ENCODE assay signal across 10 cellular contexts in the genomic region with DNA sequence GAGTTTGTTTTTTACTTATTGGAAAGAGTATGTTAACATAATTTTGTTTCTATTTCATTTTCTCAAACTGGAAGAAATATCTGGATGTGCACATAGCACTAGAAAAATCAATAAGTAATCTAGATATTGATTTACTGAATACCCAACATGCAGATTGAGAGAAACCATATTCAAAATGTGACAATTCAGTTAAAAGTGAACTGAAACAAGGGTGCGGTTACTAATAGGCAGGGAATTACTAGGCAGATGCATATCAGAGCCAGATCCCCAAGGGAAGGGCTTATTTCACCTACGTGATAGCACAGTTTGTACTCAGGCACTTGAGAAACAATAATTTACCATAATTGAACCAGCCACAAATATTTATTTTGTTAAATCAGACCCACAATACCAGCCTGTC.
DNase-seq lines count a peak whose midpoint lies in the region; ATAC-seq and TF ChIP-seq lines count a peak whose summit lies in the region.
"Had no signal": no experiment of that assay in that cellular context is flagged by ENCODE, and none has a peak within 500 bp of the region (broad histone marks: within the 10 kb centered on the region; RNA-seq: fewer than 3 reads in every experiment).

No MANE protein-coding gene starts in this region.

- H3K4me2 ChIP-seq in parathyroid adenoma (ENCODE audit: low read length) = no peak overlapping the region

- no TSS peak for BruUV-seq in A673 (replicated peaks; lab: Mats Ljungman, UMichigan)

- CTCF ChIA-PET in A673 (lab: Charles Lee) = no interaction called here

- H3K4me1 ChIP-seq in parathyroid adenoma = peaks cover 2% of the 10 kb centered on the region
- H3K4me1 ChIP-seq in A673 (ENCODE audit: insufficient read depth, low read length, poor library complexity, severe bottlenecking) = no peaks in the 10 kb centered on the region
- H3K4me1 ChIP-seq: upper lobe of right lung had no signal

- POLR2A ChIA-PET in A673 (lab: Charles Lee; ENCODE audit: low non-redundant PET) = no interaction called here

- no peaks in the 10 kb centered on the region for H3K79me2 ChIP-seq in parathyroid adenoma

- ATAC-seq in HG02678 (IDR thresholded peaks at IDR 0.05; ENCODE audit: unreplicated experiment) (peak; percentile 82), HG03520 (IDR thresholded peaks at IDR 0.05; ENCODE audit: unreplicated experiment) (peak; percentile 73)
- ATAC-seq: upper lobe of right lung had no signal

- H3K36me3 ChIP-seq in parathyroid adenoma (ENCODE audit: control insufficient read depth, insufficient read depth, low read length) = no peaks in the 10 kb centered on the region
- no peaks in the 10 kb centered on the region for H3K36me3 ChIP-seq in A673 (ENCODE audit: insufficient read depth, low read length, poor library complexity, severe bottlenecking)
- H3K36me3 ChIP-seq: upper lobe of right lung had no signal

- H3K27me3 ChIP-seq in parathyroid adenoma (ENCODE audit: control insufficient read depth, insufficient read depth, low read length) (no peaks in the 10 kb centered on the region), A673 (replicated peaks; ENCODE audit: insufficient read depth, low read depth, low read length, poor library complexity) (no peaks in the 10 kb centered on the region)
- H3K27me3 ChIP-seq: upper lobe of right lung had no signal

- H2AFZ ChIP-seq in parathyroid adenoma = peak overlapping the region; percentile 57

- intact Hi-C loops in A673 (cut with micrococcal nuclease; ENCODE audit: unreplicated experiment) = no loop called here

- no peak overlapping the region for H3K9ac ChIP-seq in parathyroid adenoma

- no peaks in the 10 kb centered on the region for H3K9me3 ChIP-seq in parathyroid adenoma (ENCODE audit: control insufficient read depth, low read length)
- no peaks in the 10 kb centered on the region for H3K9me3 ChIP-seq in A673 (ENCODE audit: low read depth, low read length, poor library complexity, severe bottlenecking)
- H3K9me3 ChIP-seq: upper lobe of right lung had no signal

- peak; percentile 36 for DNase-seq in NCI-H2107 treated with DMSO at 0.1 percent for 48 hours (lab: John Stamatoyannopoulos, UW; ENCODE audit: unreplicated experiment)
- no peak for DNase-seq in NCI-H2107 (lab: John Stamatoyannopoulos, UW)
- no peak for DNase-seq in islet precursor cell
- no peak for DNase-seq in A673 (ENCODE audit: low spot score)
- DNase-seq in DMS53 treated with DMSO at 0.1 percent for 48 hours (lab: John Stamatoyannopoulos, UW; ENCODE audit: unreplicated experiment) = no peak
- DNase-seq: activated naive CD4-positive, alpha-beta T cell treated with Interleukin-2 at 50 U/mL for 16 hours; upper lobe of right lung had no signal

- TF ChIP-seq CTCF in parathyroid adenoma (IDR thresholded peaks at IDR 0.05) (no peak), A673 (conservative IDR thresholded peaks at IDR 0.05; ENCODE audit: low read depth, low read length) (no peak)

- H3K4me3 ChIP-seq in parathyroid adenoma (ENCODE audit: low read depth, low read length) (no peak overlapping the region), A673 (ENCODE audit: low read depth, low read length, poor library complexity, severe bottlenecking) (no peak overlapping the region)
- H3K4me3 ChIP-seq: upper lobe of right lung had no signal

- H3K27ac ChIP-seq in parathyroid adenoma = no peak overlapping the region
- H3K27ac ChIP-seq in A673 (ENCODE audit: low read depth, low read length, poor library complexity, severe bottlenecking) = no peak overlapping the region
- H3K27ac ChIP-seq: upper lobe of right lung had no signal
